ENCODE assay signal across 7 cellular contexts in the genomic region with DNA sequence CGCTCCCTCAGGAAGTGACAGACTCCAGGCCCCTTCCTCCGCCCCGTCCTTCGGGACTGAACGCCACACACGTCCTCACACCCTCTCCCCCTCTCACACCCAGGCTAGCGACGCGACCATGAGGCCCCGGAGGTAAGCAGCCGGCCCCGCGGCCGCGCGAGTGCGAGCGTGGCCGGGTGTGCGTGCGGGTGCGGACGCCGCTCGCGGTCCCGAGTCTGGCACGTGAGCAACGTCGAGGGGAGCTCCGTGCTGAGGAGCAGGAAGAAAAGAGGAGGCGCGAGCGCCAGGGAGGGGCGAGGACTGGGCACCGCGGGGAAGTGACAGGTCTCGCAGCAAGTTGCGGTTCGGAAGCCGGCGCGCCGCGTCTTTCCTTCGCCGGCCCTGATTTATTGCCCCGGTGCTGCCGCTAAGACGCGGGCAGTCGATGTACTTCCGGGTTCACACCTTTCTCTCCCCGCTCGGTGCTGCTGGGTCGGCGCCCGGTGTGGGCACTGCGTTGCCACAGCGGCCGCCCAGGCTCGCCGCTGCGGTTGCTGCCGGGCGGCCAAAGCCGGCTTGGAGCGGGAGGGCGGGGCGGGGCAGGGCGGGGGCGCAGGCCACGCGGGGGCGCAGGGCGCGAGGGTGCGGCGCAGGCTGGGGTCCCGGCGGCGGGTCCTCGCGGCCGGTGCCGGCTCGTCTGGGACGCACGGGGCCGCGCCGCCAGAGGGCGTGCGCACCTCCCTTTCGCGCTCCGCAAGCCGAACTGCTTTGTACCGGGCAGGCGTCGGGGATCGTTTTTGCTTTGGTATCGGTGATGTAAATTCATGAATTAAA. TPM values are rescaled to one million over a fixed set of nuclear protein-coding genes. Genes with fewer than 3 reads are reported as not detected.
DNase-seq lines count a peak whose midpoint lies in the region; ATAC-seq and TF ChIP-seq lines count a peak whose summit lies in the region.

No MANE protein-coding gene starts in this region.

- peak overlapping the region; percentile 85 for H3K4me2 ChIP-seq in neural progenitor cell

- H4K20me1 ChIP-seq in neural progenitor cell (ENCODE audit: low read depth), result no peaks in the 10 kb centered on the region

- TF ChIP-seq CTCF in fibroblast of pulmonary artery (IDR thresholded peaks at IDR 0.05; ENCODE audit: low read length, missing control alignments), result peak; percentile 45
- TF ChIP-seq CTCF in neural progenitor cell (IDR thresholded peaks at IDR 0.05), result peak; percentile 72

- intact Hi-C loops in aorta (cut with DNase I), result no loop called here

- peak overlapping the region; percentile 98 for H3K4me3 Mint-ChIP-seq in neural progenitor cell

- DNase-seq in activated CD8-positive, alpha-beta memory T cell treated with anti-CD3 and anti-CD28 coated beads, Interleukin-2, amount 50 U/mL, for 48 hours, result peak; percentile 76
- DNase-seq in fibroblast of pulmonary artery (ENCODE audit: low read depth) (peak; percentile 56), neural progenitor cell (ENCODE audit: low spot score) (peak; percentile 94), aorta (peak in 1 of 2 donors; percentile 76), globus pallidus (ENCODE audit: low spot score) (no peak)

- H3K4me1 ChIP-seq in neural progenitor cell, result peaks cover 35% of the 10 kb centered on the region
- no peaks in the 10 kb centered on the region for H3K4me1 ChIP-seq in aorta (ENCODE audit: control insufficient read depth in 1 of 2, insufficient read depth in 2 of 2, low read length in 2 of 2)

- H3K27ac ChIP-seq in neural progenitor cell, result peak overlapping the region; percentile 87
- H3K27ac ChIP-seq in aorta (ENCODE audit: low read depth in 1 of 2, low read length in 2 of 2), result no peak overlapping the region

- no peaks in the 10 kb centered on the region for H3K9me3 ChIP-seq in neural progenitor cell (ENCODE audit: low read depth)
- peaks cover 2% of the 10 kb centered on the region for H3K9me3 ChIP-seq in aorta (ENCODE audit: control insufficient read depth, low read length)

- H3K27me3 ChIP-seq in neural progenitor cell (no peaks in the 10 kb centered on the region), aorta (ENCODE audit: control insufficient read depth in 1 of 2, insufficient read depth in 2 of 2, low read length in 1 of 2) (no peaks in the 10 kb centered on the region)

- H3K9me3 Mint-ChIP-seq in neural progenitor cell, result peaks cover 9% of the 10 kb centered on the region

- H3F3A ChIP-seq in neural progenitor cell (ENCODE audit: low read depth), result peaks cover 34% of the 10 kb centered on the region

- H3K27me3 Mint-ChIP-seq in neural progenitor cell (ENCODE audit: insufficient read depth, low read depth), result no peaks in the 10 kb centered on the region

- ATAC-seq in GM18519 (IDR thresholded peaks at IDR 0.05; ENCODE audit: low FRiP score, unreplicated experiment) (peak; percentile 60), HG03342 (IDR thresholded peaks at IDR 0.05; ENCODE audit: unreplicated experiment) (peak; percentile 89), aorta (ENCODE audit: low FRiP score) (peak; percentile 68)

- H2AFZ ChIP-seq in neural progenitor cell (replicated peaks), result peak overlapping the region; percentile 96

- H3K27ac Mint-ChIP-seq in neural progenitor cell, result peak overlapping the region; percentile 94

- peaks cover 28% of the 10 kb centered on the region for H3K4me1 Mint-ChIP-seq in neural progenitor cell

- peaks cover 47% of the 10 kb centered on the region for H3K79me2 ChIP-seq in neural progenitor cell (ENCODE audit: low read depth)

- H3K36me3 ChIP-seq in neural progenitor cell (no peaks in the 10 kb centered on the region), aorta (ENCODE audit: control insufficient read depth in 1 of 2, insufficient read depth in 2 of 2, low read length in 1 of 2) (no peaks in the 10 kb centered on the region)

- H3K4me3 ChIP-seq in fibroblast of pulmonary artery (replicated peaks; ENCODE audit: low read depth, low read length) (peak overlapping the region; percentile 47), neural progenitor cell (peak overlapping the region; percentile 95), aorta (ENCODE audit: low read length in 2 of 2) (peak overlapping the region in 1 of 2 donors; percentile 44)

- H3K9ac ChIP-seq in neural progenitor cell, result peak overlapping the region; percentile 79

- peaks cover 11% of the 10 kb centered on the region for H3K36me3 Mint-ChIP-seq in neural progenitor cell

- WGBS in aorta, 2 donors, result 2 to 4% methylated on average over 83 to 103 of the region's 103 CpGs

RNA-seq across cellular contexts. Expression of gene LIN28B, which starts 15.8 kb away (rescaled TPM):
- 105 and 165 TPM in 2 replicates for total RNA-seq in neural progenitor cell (ENCODE audit: low replicate concordance)
- total RNA-seq in aorta, result not detected
- polyA plus RNA-seq in aorta, result not detected

Comparison
In these comparisons a context has a peak if more than half of its experiments do, and no peak if none do; other contexts are left out.
1. RNA of gene LIN28B, which starts 15.8 kb away (total RNA-seq): 105 to 165 TPM in neural progenitor cell; not detected in aorta; every median in the first group is over 100 times any median in the second.
2. Peak in every context shown above with its lines, with median percentiles within 50 percentile points of each other: ATAC-seq.